13 cellular contexts compared by ENCODE assay signal in genomic region chr18:78980279-78980771, GRCh38. TPM values are rescaled to one million over a fixed set of nuclear protein-coding genes. Genes with fewer than 3 reads are reported as not detected.
DNase-seq lines count a peak whose midpoint lies in the region; ATAC-seq and TF ChIP-seq lines count a peak whose summit lies in the region.
"Had no signal": no experiment of that assay in that cellular context is flagged by ENCODE, and none has a peak within 500 bp of the region (broad histone marks: within the 10 kb centered on the region; RNA-seq: fewer than 3 reads in every experiment).

No MANE protein-coding gene starts in this region.

- no peak for DNase-seq in heart left ventricle
- DNase-seq in cardiac septum (ENCODE audit: low spot score) = no peak
- peak; percentile 57 for DNase-seq in mesendoderm
- DNase-seq in GOT3 (lab: John Stamatoyannopoulos, UW) = no peak
- DNase-seq in NK-92 treated with Interleukin-12 subunit alpha and Interleukin-12 subunit beta, amount 100 ng/mL, for 24 hours (lab: John Stamatoyannopoulos, UW) = no peak
- DNase-seq: gastrocnemius medialis; natural killer cell; stimulated activated naive CD8-positive, alpha-beta T cell treated with anti-CD3 and anti-CD28 coated beads, Interleukin-15, amount 100 ng/mL, for 72 hours had no signal

- H3K56ac ChIP-seq in mesendoderm (ENCODE audit: low read length) = peak overlapping the region; percentile 89

- H3K4me3 ChIP-seq in heart left ventricle = peak overlapping the region in 8 of 12 donors; percentile 15 to 40 (median 30)
- peak overlapping the region; percentile 53 for H3K4me3 ChIP-seq in ectodermal cell (ENCODE audit: insufficient read depth, low read depth, low read length)
- H3K4me3 ChIP-seq in mesendoderm (ENCODE audit: low read length) = peak overlapping the region; percentile 60
- H3K4me3 ChIP-seq in urinary bladder (ENCODE audit: low read depth, low read length) = peak overlapping the region; percentile 52

- TF ChIP-seq POLR2A in heart left ventricle (IDR thresholded peaks at IDR 0.05) = no peak

- no peak overlapping the region for H4K8ac ChIP-seq in mesendoderm (ENCODE audit: low read depth, low read length)

- no peak overlapping the region for H4K5ac ChIP-seq in mesendoderm (ENCODE audit: low read length)

- intact Hi-C loops in heart left ventricle (cut with DNase I) = loop anchor here in 2 of 10 donors (10.0 kb wide), 3 partner anchors 264 to 1076 kb away; no protein-coding TSS in a partner anchor
- intact Hi-C loops in cardiac septum (cut with DNase I) = no loop called here

- H3K79me1 ChIP-seq in mesendoderm (ENCODE audit: low read length) = no peaks in the 10 kb centered on the region

- no peak for TF ChIP-seq CTCF in heart left ventricle (IDR thresholded peaks at IDR 0.05)

- ATAC-seq in heart left ventricle (no peak), HG03342 (IDR thresholded peaks at IDR 0.05; ENCODE audit: unreplicated experiment) (no peak)
- ATAC-seq: gastrocnemius medialis; left lobe of liver; natural killer cell; stimulated activated naive CD8-positive, alpha-beta T cell treated with anti-CD3 and anti-CD28 coated beads, Interleukin-15, amount 100 ng/mL, for 72 hours had no signal

- H2AK5ac ChIP-seq in mesendoderm (ENCODE audit: low read length) = no peak overlapping the region

- no peak overlapping the region for H2BK5ac ChIP-seq in mesendoderm (ENCODE audit: low read length)

- no peaks in the 10 kb centered on the region for H3K9me3 ChIP-seq in heart left ventricle
- no peaks in the 10 kb centered on the region for H3K9me3 ChIP-seq in ectodermal cell (ENCODE audit: control insufficient read depth, low read length)
- H3K9me3 ChIP-seq: gastrocnemius medialis had no signal

- H3K27ac ChIP-seq in heart left ventricle = no peak overlapping the region
- no peak overlapping the region for H3K27ac ChIP-seq in ectodermal cell (ENCODE audit: insufficient read depth, low read depth, low read length, poor library complexity, severe bottlenecking)
- peak overlapping the region; percentile 66 for H3K27ac ChIP-seq in mesendoderm (ENCODE audit: low read depth, low read length)
- no peak overlapping the region for H3K27ac ChIP-seq in urinary bladder (ENCODE audit: low read depth)
- H3K27ac ChIP-seq: gastrocnemius medialis had no signal

- peaks cover 26% of the 10 kb centered on the region for H3K79me2 ChIP-seq in mesendoderm (ENCODE audit: control insufficient read depth, insufficient read depth, low read length)

- 0 to 3% (median 2%) methylated on average over 17 to 71 of the region's 71 CpGs for WGBS in heart left ventricle, 4 donors
- 0 to 1% methylated on average over 71 of the region's 71 CpGs for WGBS in ectodermal cell, 2 experiments
- WGBS in mesendoderm (ENCODE audit: extremely low coverage, insufficient coverage, low lambda C conversion rate) = no CpG with 5 or more reads among the region's 71 CpGs
- 1% methylated on average over 71 of the region's 71 CpGs for WGBS in urinary bladder

- H2BK120ac ChIP-seq in mesendoderm (ENCODE audit: low read depth, low read length) = peak overlapping the region; percentile 76

- peaks cover 81 to 96% (median 87%) of the 10 kb centered on the region in 9 donors for H3K27me3 ChIP-seq in heart left ventricle
- H3K27me3 ChIP-seq in ectodermal cell (ENCODE audit: control insufficient read depth, insufficient read depth, low read length, poor library complexity, severe bottlenecking) = peaks cover 88% of the 10 kb centered on the region
- H3K27me3 ChIP-seq in mesendoderm (ENCODE audit: insufficient read depth, low read length, poor library complexity) = peaks cover 17% of the 10 kb centered on the region

- no peak overlapping the region for H2BK15ac ChIP-seq in mesendoderm (replicated peaks; ENCODE audit: low read depth)

- H3K9ac ChIP-seq in mesendoderm (ENCODE audit: low read length) = peak overlapping the region; percentile 75

- peak overlapping the region; percentile 65 for H3K4me2 ChIP-seq in mesendoderm (ENCODE audit: low read length)

- H3K36me3 ChIP-seq in heart left ventricle = no peaks in the 10 kb centered on the region
- no peaks in the 10 kb centered on the region for H3K36me3 ChIP-seq in ectodermal cell (ENCODE audit: control insufficient read depth, insufficient read depth, low read length)
- no peaks in the 10 kb centered on the region for H3K36me3 ChIP-seq in mesendoderm (ENCODE audit: control insufficient read depth, insufficient read depth, low read length)
- no peaks in the 10 kb centered on the region for H3K36me3 ChIP-seq in urinary bladder (ENCODE audit: insufficient read depth)
- H3K36me3 ChIP-seq: gastrocnemius medialis had no signal

- H3K23ac ChIP-seq in mesendoderm (ENCODE audit: low read length) = peak overlapping the region; percentile 66

- H3K4ac ChIP-seq in mesendoderm (ENCODE audit: low read depth, low read length) = peak overlapping the region; percentile 58

- peak overlapping the region; percentile 93 for H3K18ac ChIP-seq in mesendoderm (ENCODE audit: low read length)

- H3K4me1 ChIP-seq in heart left ventricle (peaks cover 0 to 24% (median 5%) of the 10 kb centered on the region in 12 donors), ectodermal cell (ENCODE audit: control insufficient read depth, insufficient read depth, low read length) (peaks cover 32% of the 10 kb centered on the region), mesendoderm (ENCODE audit: control insufficient read depth, low read depth, low read length) (peaks cover 4% of the 10 kb centered on the region), urinary bladder (ENCODE audit: insufficient read depth) (peaks cover 2% of the 10 kb centered on the region)

RNA-seq across cellular contexts. Expression of gene SALL3, which starts 0.7 kb away (rescaled TPM):
- total RNA-seq in heart left ventricle (under 1 TPM in 6 of 9 donors, not detected in 3; 0.04 to 0.17 (median 0.07) TPM), cardiac septum (0.30 TPM), urinary bladder (2.2 TPM)
- polyA plus RNA-seq in heart left ventricle (under 1 TPM; 0.04 to 0.06 TPM), urinary bladder (0.60 TPM)
- 13.2 TPM for polyA plus RNA-seq in ectodermal cell (2013, experiment 1 of 4)
- polyA plus RNA-seq in ectodermal cell (2013, experiment 2 of 4) = 30.6 TPM
- polyA plus RNA-seq in ectodermal cell (2013, experiment 3 of 4) = 19.5 TPM
- 24.8 TPM for polyA plus RNA-seq in ectodermal cell (2013, experiment 4 of 4)
- polyA plus RNA-seq in mesendoderm (2013, experiment 1 of 2) = 25.9 TPM
- polyA plus RNA-seq in mesendoderm (2013, experiment 2 of 2) = 27.2 TPM
- total RNA-seq: gastrocnemius medialis, left lobe of liver, natural killer cell, skeletal muscle tissue had no signal
